Comparison of ENCODE assay signal across 20 cellular contexts in genomic region chr1:71473331-71473730, GRCh38.
"Had no signal": no experiment of that assay in that cellular context is flagged by ENCODE, and none has a peak within 500 bp of the region (broad histone marks: within the 10 kb centered on the region; RNA-seq: fewer than 3 reads in every experiment).

No MANE protein-coding gene starts in this region.

- H3K4me1 ChIP-seq: heart left ventricle, spleen, stomach had no signal

- ATAC-seq: heart left ventricle; left lobe of liver; naive thymus-derived CD8-positive, alpha-beta T cell; sciatic nerve; stimulated activated naive B cell treated with anti-CD40 and anti-IgM and Interleukin-4, amounts not matched to agents 10 μg/mL and 1 μg/mL and 100 μg/mL, for 72 hours had no signal

- H3K4me3 ChIP-seq: dorsolateral prefrontal cortex, heart left ventricle, spleen, stomach, thoracic aorta had no signal

- DNase-seq: cortex of kidney; dorsolateral prefrontal cortex; effector CD8-positive, alpha-beta T cell; foreskin melanocyte; heart left ventricle; hippocampal formation; mammary epithelial cell; naive thymus-derived CD8-positive, alpha-beta T cell; posterior cingulate gyrus; spleen; stimulated activated CD4-positive, alpha-beta T cell treated with anti-CD3 and anti-CD28 coated beads, Interleukin-2, amount 100 ng/mL, for 24 hours; stimulated activated CD4-positive, alpha-beta T cell treated with anti-CD3 and anti-CD28 coated beads, Interleukin-4, amount 100 ng/mL, for 4 hours; stimulated activated naive B cell treated with anti-CD40 and anti-IgM and Interleukin-4, amounts not matched to agents 10 μg/mL and 1 μg/mL and 100 μg/mL, for 72 hours; stomach; substantia nigra; trophoblast cell had no signal

- H3K36me3 ChIP-seq: heart left ventricle, neutrophil, spleen, stomach, thoracic aorta had no signal

- H3K9me3 ChIP-seq: neutrophil, stomach, thoracic aorta had no signal
